8 cellular contexts compared by ENCODE assay signal in genomic region chr12:46983959-46984833, GRCh38.
DNase-seq lines count a peak whose midpoint lies in the region; ATAC-seq and TF ChIP-seq lines count a peak whose summit lies in the region.

No MANE protein-coding gene starts in this region.

- H3K4me3 ChIP-seq in AG10803 (ENCODE audit: low read length) (no peak overlapping the region), sigmoid colon (no peak overlapping the region)

- no peak overlapping the region for H3K27ac Mint-ChIP-seq in activated naive CD4-positive, alpha-beta T cell treated with anti-CD3 and anti-CD28 coated beads, Interleukin-2, amount 50 U/mL, for 72 hours

- WGBS in sigmoid colon, 2 donors = 55 to 57% methylated on average over 7 of the region's 7 CpGs

- no peak for TF ChIP-seq POLR2A in sigmoid colon (IDR thresholded peaks at IDR 0.05)

- H3K36me3 ChIP-seq in sigmoid colon = no peaks in the 10 kb centered on the region

- peaks cover 0 to 6% of the 10 kb centered on the region in 2 donors for H3K9me3 Mint-ChIP-seq in activated naive CD4-positive, alpha-beta T cell treated with anti-CD3 and anti-CD28 coated beads, Interleukin-2, amount 50 U/mL, for 72 hours

- no peak overlapping the region for H3K27ac ChIP-seq in sigmoid colon

- intact Hi-C loops in left cardiac atrium (cut with DNase I) = loop anchor here in 1 of 2 donors (5.0 kb wide), 1 partner anchor 42 kb away; no protein-coding TSS in a partner anchor
- intact Hi-C loops in sigmoid colon (cut with DNase I) = no loop called here

- H3K9me3 ChIP-seq in sigmoid colon = no peaks in the 10 kb centered on the region

- TF ChIP-seq CTCF in AG10803 (conservative IDR thresholded peaks at IDR 0.05; ENCODE audit: low read length) (peak; percentile 95), sigmoid colon (IDR thresholded peaks at IDR 0.05) (peak; percentile 29 to 68 (median 62))

- no peaks in the 10 kb centered on the region for H3K27me3 ChIP-seq in sigmoid colon

- H3K36me3 Mint-ChIP-seq in activated naive CD4-positive, alpha-beta T cell treated with anti-CD3 and anti-CD28 coated beads, Interleukin-2, amount 50 U/mL, for 72 hours = no peaks in the 10 kb centered on the region

- H3K4me1 ChIP-seq in sigmoid colon = no peaks in the 10 kb centered on the region

- DNase-seq in AG10803 (ENCODE audit: low read depth) = peak; percentile 74
- DNase-seq in HPDE6-E6E7 (ENCODE audit: extremely low spot score) = peak; percentile 50
- DNase-seq in OCI-M1 (lab: John Stamatoyannopoulos, UW) = peak; percentile 75
- peak in 1 of 2 donors; percentile 24 for DNase-seq in activated naive CD4-positive, alpha-beta T cell treated with anti-CD3 and anti-CD28 coated beads, Interleukin-2, amount 50 U/mL, for 72 hours (ENCODE audit: low spot score in 2 of 2)
- no peak for DNase-seq in left cardiac atrium
- no peak for DNase-seq in sigmoid colon
- no peak for DNase-seq in GF-D8 (lab: John Stamatoyannopoulos, UW)

- TF ChIP-seq EP300 in sigmoid colon (IDR thresholded peaks at IDR 0.05) = no peak

- ATAC-seq in GM18519 (IDR thresholded peaks at IDR 0.05; ENCODE audit: low FRiP score, unreplicated experiment) = peak; percentile 94
- peak; percentile 49 to 60 for ATAC-seq in activated naive CD4-positive, alpha-beta T cell treated with anti-CD3 and anti-CD28 coated beads, Interleukin-2, amount 50 U/mL, for 72 hours
- ATAC-seq in left cardiac atrium = peak; percentile 53 to 75

Comparison
In these comparisons a context has a peak if more than half of its experiments do, and no peak if none do; other contexts are left out.
1. DNase-seq: peak in AG10803 (single experiment), HPDE6-E6E7 (single experiment) and OCI-M1 (single experiment); none in left cardiac atrium (single experiment), sigmoid colon (single experiment) and GF-D8 (single experiment).
2. Peak in every context shown above with its lines, with median percentiles within 50 percentile points of each other: ATAC-seq.